In the genomic region with DNA sequence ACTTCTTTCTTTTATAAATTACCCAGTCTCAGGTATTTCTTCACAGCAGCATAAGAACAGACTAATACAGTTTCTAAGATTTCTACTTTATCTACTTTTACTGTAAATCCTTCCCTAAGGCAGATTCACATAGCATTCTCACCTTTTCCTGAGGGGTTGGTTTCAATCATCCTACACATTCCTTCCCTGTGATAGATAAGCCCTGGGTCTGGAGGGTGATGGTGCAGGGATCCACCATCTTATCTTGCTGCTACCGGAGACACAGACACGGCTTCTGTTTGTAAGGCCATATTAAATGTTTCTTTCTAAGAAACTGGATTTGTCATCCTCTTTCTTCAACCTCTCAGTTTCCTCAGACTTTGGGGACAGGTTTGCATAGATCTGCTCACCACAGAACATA, we compare ENCODE assay signal across 27 cellular contexts. TPM values are rescaled to one million over a fixed set of nuclear protein-coding genes. Genes with fewer than 3 reads are reported as not detected.
DNase-seq lines count a peak whose midpoint lies in the region; ATAC-seq and TF ChIP-seq lines count a peak whose summit lies in the region.
"Had no signal": no experiment of that assay in that cellular context is flagged by ENCODE, and none has a peak within 500 bp of the region (broad histone marks: within the 10 kb centered on the region; RNA-seq: fewer than 3 reads in every experiment).

No MANE protein-coding gene starts in this region.

- H4K5ac ChIP-seq in mesendoderm (ENCODE audit: low read length) = no peak overlapping the region

- H3K79me2 ChIP-seq in mesendoderm (ENCODE audit: control insufficient read depth, insufficient read depth, low read length) (no peaks in the 10 kb centered on the region), smooth muscle cell (ENCODE audit: low read depth) (no peaks in the 10 kb centered on the region), SK-N-SH (ENCODE audit: insufficient read depth) (no peaks in the 10 kb centered on the region)

- peaks cover under 1% of the 10 kb centered on the region; the same call in 1 of the 2 replicates for H3K27me3 ChIP-seq in HUES6 (ENCODE audit: control insufficient read depth, insufficient read depth, low read length)
- H3K27me3 ChIP-seq in mesendoderm (ENCODE audit: insufficient read depth, low read length, poor library complexity) = no peaks in the 10 kb centered on the region
- H3K27me3 ChIP-seq in smooth muscle cell (ENCODE audit: low read depth) = no peaks in the 10 kb centered on the region
- no peaks in the 10 kb centered on the region for H3K27me3 ChIP-seq in SK-N-SH (ENCODE audit: insufficient read depth)
- H3K27me3 ChIP-seq: Peyer's patch had no signal

- H2BK120ac ChIP-seq in mesendoderm (ENCODE audit: low read depth, low read length) = peak overlapping the region; percentile 14

- H3K27ac ChIP-seq in HUES6 (ENCODE audit: low read depth, low read length) (no peak overlapping the region), mesendoderm (ENCODE audit: low read depth, low read length) (peak overlapping the region; percentile 97), smooth muscle cell (ENCODE audit: low read depth) (no peak overlapping the region), SK-N-SH (ENCODE audit: low read depth in 2 of 2, low read length in 1 of 2) (no peak overlapping the region)
- H3K27ac ChIP-seq: C4-2B, Peyer's patch, SK-N-MC had no signal

- peaks cover 12% of the 10 kb centered on the region for H3K27me3 Mint-ChIP-seq in activated T-cell treated with anti-CD3 and anti-CD28 coated beads, Interleukin-2, amount 50 U/mL, for 4 hours (ENCODE audit: low read depth)

- peak overlapping the region; percentile 80 for H3K56ac ChIP-seq in mesendoderm (ENCODE audit: low read length)

- TF ChIP-seq EP300 in SK-N-SH (IDR thresholded peaks at IDR 0.05; ENCODE audit: borderline replicate concordance in 1 of 2, low read depth in 1 of 2, low read length in 1 of 2) = no peak

- H3K4ac ChIP-seq in mesendoderm (ENCODE audit: low read depth, low read length) = no peak overlapping the region

- H3K9ac ChIP-seq in HUES6 (ENCODE audit: low read length) (peak overlapping the region; percentile 41), mesendoderm (ENCODE audit: low read length) (peak overlapping the region; percentile 68), smooth muscle cell (ENCODE audit: low read depth) (no peak overlapping the region), SK-N-SH (no peak overlapping the region)

- no peaks in the 10 kb centered on the region for H3K9me3 Mint-ChIP-seq in activated T-cell treated with anti-CD3 and anti-CD28 coated beads, Interleukin-2, amount 50 U/mL, for 4 hours
- H3K9me3 Mint-ChIP-seq: CD8-positive, alpha-beta T cell; IgD-negative memory B cell had no signal

- no CpG with 5 or more reads among the region's 2 CpGs for WGBS in mesendoderm (ENCODE audit: extremely low coverage, insufficient coverage, low lambda C conversion rate)
- WGBS in smooth muscle cell (ENCODE audit: low lambda C conversion rate) = 13% methylated on average over 2 of the region's 2 CpGs
- 58% methylated on average over 2 of the region's 2 CpGs for WGBS in SK-N-SH (ENCODE audit: low lambda C conversion rate)

- ATAC-seq in GM19452 (IDR thresholded peaks at IDR 0.05; ENCODE audit: unreplicated experiment) = no peak
- ATAC-seq in activated T-cell treated with anti-CD3 and anti-CD28 coated beads, Interleukin-2, amount 50 U/mL, for 4 hours = no peak
- ATAC-seq: CD8-positive, alpha-beta T cell; GM12878 had no signal

- CTCF ChIA-PET in SK-N-SH (lab: Yijun Ruan, JAX) = no interaction called here

- H3K4me1 Mint-ChIP-seq in activated T-cell treated with anti-CD3 and anti-CD28 coated beads, Interleukin-2, amount 50 U/mL, for 4 hours (ENCODE audit: low read depth) = no peaks in the 10 kb centered on the region

- H3K4me2 ChIP-seq in mesendoderm (ENCODE audit: low read length) (no peak overlapping the region), smooth muscle cell (no peak overlapping the region), SK-N-SH (no peak overlapping the region)

- no peak overlapping the region for H3K4me3 Mint-ChIP-seq in activated T-cell treated with anti-CD3 and anti-CD28 coated beads, Interleukin-2, amount 50 U/mL, for 4 hours
- H3K4me3 Mint-ChIP-seq: CD8-positive, alpha-beta T cell; IgD-negative memory B cell had no signal

- H3K23ac ChIP-seq in mesendoderm (ENCODE audit: low read length) = no peak overlapping the region

- no peak for TF ChIP-seq CTCF in smooth muscle cell (IDR thresholded peaks at IDR 0.05; ENCODE audit: borderline replicate concordance, insufficient read depth, poor library complexity, severe bottlenecking)
- TF ChIP-seq CTCF in SK-N-SH (IDR thresholded peaks at IDR 0.05) = no peak

- peak overlapping the region; percentile 28 for H4K8ac ChIP-seq in mesendoderm (ENCODE audit: low read depth, low read length)

- no peaks in the 10 kb centered on the region for H3K79me1 ChIP-seq in mesendoderm (ENCODE audit: low read length)

- no peaks in the 10 kb centered on the region for H3K36me3 Mint-ChIP-seq in activated T-cell treated with anti-CD3 and anti-CD28 coated beads, Interleukin-2, amount 50 U/mL, for 4 hours (ENCODE audit: insufficient read depth)
- H3K36me3 Mint-ChIP-seq: CD8-positive, alpha-beta T cell; IgD-negative memory B cell had no signal

- H4K20me1 ChIP-seq in smooth muscle cell (ENCODE audit: low read depth) (no peaks in the 10 kb centered on the region), SK-N-SH (ENCODE audit: insufficient read depth) (no peaks in the 10 kb centered on the region)

- H3K9me3 ChIP-seq in HUES6 (ENCODE audit: control insufficient read depth, insufficient read depth, low read depth, low read length) = no peaks in the 10 kb centered on the region
- H3K9me3 ChIP-seq in smooth muscle cell (replicated peaks; ENCODE audit: low read depth) = no peaks in the 10 kb centered on the region
- no peaks in the 10 kb centered on the region for H3K9me3 ChIP-seq in SK-N-SH
- H3K9me3 ChIP-seq: Caco-2, Peyer's patch had no signal

- POLR2A ChIA-PET in SK-N-SH (lab: Yijun Ruan, JAX) = no interaction called here

- no peaks in the 10 kb centered on the region for H3K9me2 ChIP-seq in SK-N-SH

- H3K18ac ChIP-seq in mesendoderm (ENCODE audit: low read length) = peak overlapping the region; percentile 95

- H3K4me1 ChIP-seq in HUES6 (ENCODE audit: control insufficient read depth, insufficient read depth, low read length) (peaks cover 10% of the 10 kb centered on the region; the same call in 1 of the 2 replicates), mesendoderm (ENCODE audit: control insufficient read depth, low read depth, low read length) (no peaks in the 10 kb centered on the region), smooth muscle cell (ENCODE audit: low read depth) (no peaks in the 10 kb centered on the region), SK-N-SH (ENCODE audit: control insufficient read depth in 1 of 2, insufficient read depth in 2 of 2, low read depth in 1 of 2, low read length in 1 of 2) (no peaks in the 10 kb centered on the region)
- H3K4me1 ChIP-seq: Caco-2, Peyer's patch had no signal

- peak; percentile 9 for DNase-seq in amniotic epithelial cell (ENCODE audit: low read depth)
- peak; percentile 95 for DNase-seq in mesendoderm
- DNase-seq in smooth muscle cell (lab: John Stamatoyannopoulos, UW; ENCODE audit: unreplicated experiment) = no peak
- no peak for DNase-seq in SK-N-SH
- DNase-seq in activated T-cell treated with anti-CD3 and anti-CD28 coated beads, Interleukin-2, amount 50 U/mL, for 4 hours = no peak
- DNase-seq in NOMO-1 treated with dmso at 0.1 percent for 144 hours (lab: John Stamatoyannopoulos, UW; ENCODE audit: unreplicated experiment) = no peak
- DNase-seq: Caco-2; CD8-positive, alpha-beta T cell; GDM1; H7; NCI-H1048; NCI-H1417; NCI-H1694; NCI-H2029 treated with DMSO at 0.1 percent for 48 hours; NCI-H2227 treated with DMSO at 0.1 percent for 48 hours; NCI-H510A; NCI-H69; Peyer's patch; SHP77 treated with DMSO at 0.1 percent for 48 hours had no signal

- no peak overlapping the region for H2BK15ac ChIP-seq in mesendoderm (replicated peaks; ENCODE audit: low read depth)

- H2AFZ ChIP-seq in smooth muscle cell (ENCODE audit: low read depth) = peak overlapping the region; percentile 35
- no peak overlapping the region for H2AFZ ChIP-seq in SK-N-SH (ENCODE audit: low read depth)

- H3F3A ChIP-seq in smooth muscle cell (ENCODE audit: low read depth) = no peaks in the 10 kb centered on the region
- H3F3A ChIP-seq in SK-N-SH (replicated peaks; ENCODE audit: insufficient read depth) = no peaks in the 10 kb centered on the region

- H2AK5ac ChIP-seq in mesendoderm (ENCODE audit: low read length) = no peak overlapping the region

- peak overlapping the region; percentile 37 for H2BK5ac ChIP-seq in mesendoderm (ENCODE audit: low read length)

- H3K4me3 ChIP-seq in HUES6 (ENCODE audit: low read depth, low read length) (peak overlapping the region; percentile 18; the same call in 1 of the 2 replicates), mesendoderm (ENCODE audit: low read length) (no peak overlapping the region), smooth muscle cell (no peak overlapping the region), SK-N-SH (ENCODE audit: low read depth in 2 of 2, low read length in 1 of 2) (no peak overlapping the region)
- H3K4me3 ChIP-seq: GM12878, Peyer's patch, SK-N-MC had no signal

- TF ChIP-seq RAD21 in SK-N-SH (IDR thresholded peaks at IDR 0.05; ENCODE audit: low read length) = no peak

- H3K36me3 ChIP-seq in HUES6 (ENCODE audit: control insufficient read depth, insufficient read depth, low read length) (no peaks in the 10 kb centered on the region), mesendoderm (ENCODE audit: control insufficient read depth, insufficient read depth, low read length) (no peaks in the 10 kb centered on the region), smooth muscle cell (ENCODE audit: low read depth) (no peaks in the 10 kb centered on the region), SK-N-SH (replicated peaks in 1 of 2; ENCODE audit: control insufficient read depth in 1 of 2, insufficient read depth in 2 of 2, low read length in 1 of 2) (no peaks in the 10 kb centered on the region)
- H3K36me3 ChIP-seq: Peyer's patch had no signal

RNA-seq across cellular contexts. Expression of a gene that starts 6.1 kb away (rescaled TPM):
- polyA plus RNA-seq in mesendoderm (2013, experiment 1 of 2) = not detected
- polyA plus RNA-seq in mesendoderm (2013, experiment 2 of 2) = not detected
- not detected in 2 replicates for total RNA-seq in smooth muscle cell
- polyA plus RNA-seq in smooth muscle cell (not detected in 2 replicates), SK-N-SH (2012; rRNA removed) (not detected in 2 replicates)
- polyA plus RNA-seq in SK-N-SH (2012; cell fraction: cytosol; rRNA removed) = not detected in 2 replicates
- polyA plus RNA-seq in SK-N-SH (2012; cell fraction: nucleus; rRNA removed) = not detected in 2 replicates
- not detected for total RNA-seq in activated T-cell treated with anti-CD3 and anti-CD28 coated beads, Interleukin-2, amount 50 U/mL, for 4 hours
- total RNA-seq: A673; Caco-2; CD8-positive, alpha-beta T cell; GM12878; H7; OCI-LY7; Peyer's patch had no signal
- polyA plus RNA-seq: GM12878, IgD-negative memory B cell had no signal

RNA-seq across cellular contexts. Expression of a gene that starts 7.9 kb away (rescaled TPM):
- polyA plus RNA-seq in mesendoderm (2013, experiment 1 of 2) = not detected
- polyA plus RNA-seq in mesendoderm (2013, experiment 2 of 2) = not detected
- not detected in 2 replicates for total RNA-seq in smooth muscle cell
- polyA plus RNA-seq in smooth muscle cell (not detected in 2 replicates), SK-N-SH (2012; rRNA removed) (not detected in 2 replicates)
- not detected in 2 replicates for polyA plus RNA-seq in SK-N-SH (2012; cell fraction: cytosol; rRNA removed)
- polyA plus RNA-seq in SK-N-SH (2012; cell fraction: nucleus; rRNA removed) = not detected in 2 replicates
- not detected for total RNA-seq in activated T-cell treated with anti-CD3 and anti-CD28 coated beads, Interleukin-2, amount 50 U/mL, for 4 hours
- total RNA-seq: A673; Caco-2; CD8-positive, alpha-beta T cell; GM12878; H7; OCI-LY7; Peyer's patch had no signal
- polyA plus RNA-seq: GM12878, IgD-negative memory B cell had no signal

RNA-seq across cellular contexts. Expression of a gene that starts 33.8 kb away (rescaled TPM):
- not detected for polyA plus RNA-seq in mesendoderm (2013, experiment 1 of 2)
- polyA plus RNA-seq in mesendoderm (2013, experiment 2 of 2) = not detected
- total RNA-seq in smooth muscle cell = not detected in 2 replicates
- polyA plus RNA-seq in smooth muscle cell (not detected in 2 replicates), SK-N-SH (2012; rRNA removed) (not detected in 2 replicates)
- not detected in 2 replicates for polyA plus RNA-seq in SK-N-SH (2012; cell fraction: cytosol; rRNA removed)
- polyA plus RNA-seq in SK-N-SH (2012; cell fraction: nucleus; rRNA removed) = not detected in 2 replicates
- total RNA-seq in activated T-cell treated with anti-CD3 and anti-CD28 coated beads, Interleukin-2, amount 50 U/mL, for 4 hours = not detected
- total RNA-seq: A673; Caco-2; CD8-positive, alpha-beta T cell; GM12878; H7; OCI-LY7; Peyer's patch had no signal
- polyA plus RNA-seq: GM12878, IgD-negative memory B cell had no signal

Comparison
In these comparisons a context has a peak if more than half of its experiments do, and no peak if none do; other contexts are left out.
1. H3K9ac ChIP-seq: peak in HUES6 (single experiment) and mesendoderm (single experiment); none in smooth muscle cell (single experiment) and SK-N-SH (single experiment).
2. DNase-seq: peak in amniotic epithelial cell (single experiment) and mesendoderm (single experiment); none in smooth muscle cell (single experiment), SK-N-SH (single experiment), activated T-cell treated with anti-CD3 and anti-CD28 coated beads, Interleukin-2, amount 50 U/mL, for 4 hours (single experiment) and NOMO-1 treated with dmso at 0.1 percent for 144 hours (single experiment).